In the genomic region with DNA sequence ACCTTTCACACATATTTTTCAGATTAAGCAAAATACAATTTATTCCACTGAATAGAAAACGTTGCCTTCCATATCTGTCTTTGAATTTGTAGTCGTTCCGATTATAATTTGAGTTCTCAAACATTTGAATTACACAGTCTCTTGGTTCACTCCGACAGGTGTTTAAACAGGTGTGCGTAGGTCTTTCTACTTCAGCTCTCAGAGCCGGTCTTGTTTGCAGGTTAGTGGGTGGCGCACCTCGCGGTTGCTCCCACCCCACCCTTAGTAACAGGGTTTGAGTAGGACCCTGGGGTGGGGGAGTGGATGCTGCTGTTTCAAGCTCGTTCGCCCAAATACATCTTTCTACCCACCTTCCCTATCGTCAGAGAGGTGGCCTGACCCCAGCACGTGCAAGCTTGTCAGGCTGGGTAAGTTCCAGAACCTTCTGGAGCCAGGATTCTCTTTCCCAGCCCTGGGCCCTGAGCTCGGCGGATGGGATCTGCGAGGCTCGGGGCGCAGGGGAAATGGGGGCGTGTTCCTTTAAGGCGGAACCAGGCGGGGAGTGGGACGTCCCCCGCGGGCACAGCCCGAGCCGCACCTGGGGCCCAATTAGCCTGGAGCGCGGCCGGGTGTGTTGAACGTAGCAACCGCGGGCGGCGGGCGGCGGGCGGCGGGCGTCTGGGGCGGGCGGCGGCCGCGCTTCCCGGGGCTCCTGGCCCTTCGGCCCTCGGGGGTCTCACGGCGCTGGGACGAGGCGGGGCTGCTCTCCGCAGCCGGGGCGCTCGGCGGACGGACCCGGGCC, we compare ENCODE assay signal across 7 cellular contexts. TPM values are rescaled to one million over a fixed set of nuclear protein-coding genes. Genes with fewer than 3 reads are reported as not detected.
DNase-seq lines count a peak whose midpoint lies in the region; ATAC-seq, FAIRE-seq and TF ChIP-seq lines count a peak whose summit lies in the region.

A gene (plus strand): TSS at position 591 of the 781 bp plus-strand sequence.

- no peak for TF ChIP-seq CTCF in kidney epithelial cell (IDR thresholded peaks at IDR 0.05; ENCODE audit: insufficient read depth, low read length, poor library complexity, severe bottlenecking)
- TF ChIP-seq CTCF in CD14-positive monocyte (IDR thresholded peaks at IDR 0.05) = no peak

- DNase-seq in GM19239 (ENCODE audit: insufficient read length, low spot score) = peak; percentile 62
- peak; percentile 62 for DNase-seq in SKM-1 treated with dmso at 0.1 percent for 144 hours (lab: John Stamatoyannopoulos, UW; ENCODE audit: unreplicated experiment)
- peak; percentile 48 for DNase-seq in astrocyte of the hippocampus (ENCODE audit: low read depth, low spot score)
- no peak for DNase-seq in kidney epithelial cell (ENCODE audit: low read depth)
- peak in 2 of 3 donors; percentile 5 to 41 for DNase-seq in stimulated activated CD4-positive, alpha-beta T cell treated with anti-CD3 and anti-CD28 coated beads, Interleukin-12 subunit alpha, Interleukin-12 subunit beta, amount 100 ng/mL, for 48 hours (ENCODE audit: low read depth in 2 of 3, low spot score in 1 of 3)
- no peak for DNase-seq in CD14-positive monocyte (ENCODE audit: low spot score)

- peak within 1 kb of the TSS in 1 of 2 donors; percentile 82 for H3K4me3 Mint-ChIP-seq in CD14-positive monocyte

- H3K9me3 Mint-ChIP-seq in CD14-positive monocyte = peaks cover 0 to 14% (median 2%) of the 10 kb centered on the region in 7 donors

- peak; percentile 62 for ATAC-seq in HG03045 (IDR thresholded peaks at IDR 0.05; ENCODE audit: unreplicated experiment)

- peaks cover 0 to 2% of the 10 kb centered on the region in 2 donors for H3K36me3 Mint-ChIP-seq in CD14-positive monocyte

- H3K4me3 ChIP-seq in kidney epithelial cell (ENCODE audit: low read depth, low read length) = peak within 1 kb of the TSS; percentile 66

- H3K27me3 ChIP-seq in kidney epithelial cell (ENCODE audit: control insufficient read depth, insufficient read depth, low read length) = no peaks in the 10 kb centered on the region

- H3K4me1 Mint-ChIP-seq in CD14-positive monocyte = peaks cover 1% of the 10 kb centered on the region

- no peak within 1 kb of the TSS for H3K27ac Mint-ChIP-seq in CD14-positive monocyte

- intact Hi-C loops in CD14-positive monocyte (cut with micrococcal nuclease) = no loop called here

- FAIRE-seq in GM19239 (lab: Jason Lieb, UNC) = no peak

- H3K27me3 Mint-ChIP-seq in CD14-positive monocyte (ENCODE audit: low read depth in 3 of 3) = peaks cover 50 to 59% (median 53%) of the 10 kb centered on the region in 3 donors

- no peaks in the 10 kb centered on the region for H3K36me3 ChIP-seq in kidney epithelial cell (ENCODE audit: control insufficient read depth, insufficient read depth, low read length)

RNA-seq across cellular contexts. Expression of the gene that starts here (rescaled TPM):
- 22.2 and 22.9 TPM in 2 replicates for total RNA-seq in kidney epithelial cell
- polyA plus RNA-seq in CD14-positive monocyte = not detected

Comparison
In these comparisons a context has a peak if more than half of its experiments do, and no peak if none do; other contexts are left out.
1. DNase-seq: peak in GM19239 (single experiment), SKM-1 treated with dmso at 0.1 percent for 144 hours (single experiment), astrocyte of the hippocampus (single experiment) and stimulated activated CD4-positive, alpha-beta T cell treated with anti-CD3 and anti-CD28 coated beads, Interleukin-12 subunit alpha, Interleukin-12 subunit beta, amount 100 ng/mL, for 48 hours (2 of 3); none in kidney epithelial cell (single experiment) and CD14-positive monocyte (single experiment).